24 cellular contexts compared by ENCODE assay signal in the genomic region with DNA sequence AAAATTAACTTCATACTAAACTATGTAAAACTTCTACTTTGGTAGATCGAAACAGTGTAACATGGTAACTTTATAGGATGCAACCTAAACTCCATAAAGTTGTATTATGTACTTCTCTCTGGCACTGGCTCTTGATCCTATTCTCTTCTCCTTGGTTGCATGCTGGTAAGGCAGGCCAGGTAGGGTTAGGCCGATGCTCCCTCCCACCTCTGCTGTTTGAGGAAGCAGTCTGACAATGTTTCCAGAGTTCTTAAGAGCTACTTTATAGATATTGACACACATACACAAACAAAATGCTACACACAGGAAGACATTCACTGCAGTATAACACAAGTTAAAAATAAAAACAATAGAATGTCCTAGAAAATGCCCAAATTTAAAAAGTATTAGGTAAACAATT. TPM values are rescaled to one million over a fixed set of nuclear protein-coding genes. Genes with fewer than 3 reads are reported as not detected.
DNase-seq lines count a peak whose midpoint lies in the region; ATAC-seq and TF ChIP-seq lines count a peak whose summit lies in the region.
"Had no signal": no experiment of that assay in that cellular context is flagged by ENCODE, and none has a peak within 500 bp of the region (broad histone marks: within the 10 kb centered on the region; RNA-seq: fewer than 3 reads in every experiment).

No MANE protein-coding gene starts in this region.

- TF ChIP-seq CTCF in Calu3 (IDR thresholded peaks at IDR 0.05; ENCODE audit: unreplicated experiment) (no peak), LNCaP clone FGC (IDR thresholded peaks at IDR 0.05; ENCODE audit: control insufficient read depth, extremely low read depth, insufficient read depth) (no peak), natural killer cell (IDR thresholded peaks at IDR 0.05) (no peak)

- peaks cover 26% of the 10 kb centered on the region for H3K36me3 Mint-ChIP-seq in Calu3 (ENCODE audit: insufficient read depth, unreplicated experiment)
- peaks cover 20% of the 10 kb centered on the region for H3K36me3 Mint-ChIP-seq in effector memory CD8-positive, alpha-beta T cell (ENCODE audit: insufficient read depth)
- H3K36me3 Mint-ChIP-seq in natural killer cell, result peaks cover 6% of the 10 kb centered on the region

- CTCF ChIA-PET in Calu3 (lab: Charles Lee), result no interaction called here

- BruUV-seq in Calu3 (replicated peaks; lab: Mats Ljungman, UMichigan), result no TSS peak

- intact Hi-C loops in Calu3 (cut with micrococcal nuclease; ENCODE audit: unreplicated experiment), result loop anchor here (5.0 kb wide), 2 partner anchors 192 to 222 kb away; no protein-coding TSS in a partner anchor
- intact Hi-C loops in natural killer cell (cut with micrococcal nuclease), result no loop called here

- no peak for ATAC-seq in effector memory CD8-positive, alpha-beta T cell (replicated peaks)
- ATAC-seq in natural killer cell (no peak), GM18861 (IDR thresholded peaks at IDR 0.05; ENCODE audit: unreplicated experiment) (no peak), GM18907 (IDR thresholded peaks at IDR 0.05; ENCODE audit: unreplicated experiment) (no peak)
- ATAC-seq: A549, Panc1 had no signal

- peak overlapping the region; percentile 77 for H3K27ac Mint-ChIP-seq in Calu3 (ENCODE audit: unreplicated experiment)
- peak overlapping the region; percentile 38 to 60 for H3K27ac Mint-ChIP-seq in effector memory CD8-positive, alpha-beta T cell
- peak overlapping the region; percentile 81 to 90 for H3K27ac Mint-ChIP-seq in natural killer cell

- H3K27me3 Mint-ChIP-seq in Calu3 (ENCODE audit: unreplicated experiment) (no peaks in the 10 kb centered on the region), natural killer cell (ENCODE audit: low read depth in 2 of 2) (no peaks in the 10 kb centered on the region)
- H3K27me3 Mint-ChIP-seq in effector memory CD8-positive, alpha-beta T cell, result no peaks in the 10 kb centered on the region
- H3K27me3 Mint-ChIP-seq: CD8-positive, alpha-beta memory T cell had no signal

- no peak for DNase-seq in Calu3
- peak; percentile 14 for DNase-seq in LNCaP clone FGC (ENCODE audit: low read depth)
- DNase-seq in effector memory CD8-positive, alpha-beta T cell, result no peak
- no peak for DNase-seq in natural killer cell
- no peak for DNase-seq in dermis blood vessel endothelial cell
- DNase-seq in middle frontal gyrus (ENCODE audit: extremely low spot score, low spot score), result no peak
- DNase-seq: AML-193; CD8-positive, alpha-beta memory T cell; DMS79 treated with DMSO at 0.1 percent for 48 hours; GF-D8; H7; IMR-90; KG1; NCI-H1048; NCI-H1417; NCI-H1694; NCI-H2029 treated with DMSO at 0.1 percent for 48 hours; NCI-H2227 treated with DMSO at 0.1 percent for 48 hours; NCI-H526 treated with DMSO at 0.1 percent for 48 hours; SHP77 had no signal

- H3K4me3 Mint-ChIP-seq in Calu3 (ENCODE audit: low read depth, unreplicated experiment) (no peak overlapping the region), natural killer cell (no peak overlapping the region)
- no peak overlapping the region for H3K4me3 Mint-ChIP-seq in effector memory CD8-positive, alpha-beta T cell
- H3K4me3 Mint-ChIP-seq: CD8-positive, alpha-beta memory T cell had no signal

- H3K4me1 Mint-ChIP-seq in Calu3 (ENCODE audit: low read depth, unreplicated experiment) (peaks cover 34% of the 10 kb centered on the region), natural killer cell (peaks cover 82 to 83% of the 10 kb centered on the region in 2 donors)
- H3K4me1 Mint-ChIP-seq in effector memory CD8-positive, alpha-beta T cell (ENCODE audit: low read depth in 2 of 2), result peaks cover 24 to 64% of the 10 kb centered on the region in 2 donors

- H3K9me3 Mint-ChIP-seq in Calu3 (ENCODE audit: low read depth, unreplicated experiment) (no peaks in the 10 kb centered on the region), natural killer cell (no peaks in the 10 kb centered on the region)
- no peaks in the 10 kb centered on the region for H3K9me3 Mint-ChIP-seq in effector memory CD8-positive, alpha-beta T cell
- H3K9me3 Mint-ChIP-seq: CD8-positive, alpha-beta memory T cell had no signal

- H3K4me3 ChIP-seq in LNCaP clone FGC (ENCODE audit: low read depth, low read length), result no peak overlapping the region
- H3K4me3 ChIP-seq: A549 had no signal

RNA-seq across cellular contexts. Expression of a gene that starts 22.5 kb away (rescaled TPM):
- total RNA-seq in Calu3 (2022), result 413 and 478 TPM in 2 replicates
- total RNA-seq in natural killer cell, result 100 to 1,000 TPM; 182 to 275 (median 227) TPM
- total RNA-seq in dermis blood vessel endothelial cell, result 57.2 and 78.7 TPM in 2 replicates
